In genomic region chr1:60620107-60620506, GRCh38 we compare ENCODE assay signal across 23 cellular contexts.
DNase-seq lines count a peak whose midpoint lies in the region; ATAC-seq and TF ChIP-seq lines count a peak whose summit lies in the region.
"Had no signal": no experiment of that assay in that cellular context is flagged by ENCODE, and none has a peak within 500 bp of the region (broad histone marks: within the 10 kb centered on the region; RNA-seq: fewer than 3 reads in every experiment).

No MANE protein-coding gene starts in this region.

- H3K27ac ChIP-seq in ascending aorta (peak overlapping the region; percentile 44 to 60), breast epithelium (no peak overlapping the region)
- H3K27ac ChIP-seq: KMS-11 had no signal

- no peaks in the 10 kb centered on the region for H3K27me3 ChIP-seq in ascending aorta
- no peaks in the 10 kb centered on the region for H3K27me3 ChIP-seq in breast epithelium

- DNase-seq in KG1 (lab: John Stamatoyannopoulos, UW) (peak; percentile 29), ascending aorta (ENCODE audit: low spot score in 2 of 2) (no peak), left cardiac atrium (peak; percentile 24), pulmonary artery endothelial cell (ENCODE audit: low read depth, low spot score) (peak; percentile 20), RKO (ENCODE audit: low spot score) (no peak), T-helper 17 cell (no peak), breast epithelium (ENCODE audit: low spot score in 2 of 2) (no peak)
- DNase-seq: ACHN, AML-193, DMS 273 treated with DMSO at 0.1 percent for 48 hours, GDM1, GOT3, NCI-H1092, NCI-H146, NCI-H2081 treated with DMSO at 0.1 percent for 48 hours, NCI-H510A, NCI-H774, SHP77 had no signal

- TF ChIP-seq POLR2A in breast epithelium (IDR thresholded peaks at IDR 0.05), result no peak

- H3K9me3 ChIP-seq in ascending aorta (no peaks in the 10 kb centered on the region), T-helper 17 cell (ENCODE audit: control insufficient read depth, low read length, poor library complexity, severe bottlenecking) (no peaks in the 10 kb centered on the region), breast epithelium (no peaks in the 10 kb centered on the region)

- no peak overlapping the region for H3K27ac Mint-ChIP-seq in T-helper 17 cell
- H3K27ac Mint-ChIP-seq: CD14-positive monocyte had no signal

- no peaks in the 10 kb centered on the region for H3K36me3 Mint-ChIP-seq in T-helper 17 cell (ENCODE audit: low read depth)
- H3K36me3 Mint-ChIP-seq: CD14-positive monocyte had no signal

- ATAC-seq in left cardiac atrium (no peak), T-helper 17 cell (no peak), GM21529 (IDR thresholded peaks at IDR 0.05; ENCODE audit: unreplicated experiment) (no peak)
- ATAC-seq: GM12878, Panc1 had no signal

- TF ChIP-seq CTCF in ascending aorta (IDR thresholded peaks at IDR 0.05) (no peak), breast epithelium (IDR thresholded peaks at IDR 0.05) (no peak)

- H3K27me3 Mint-ChIP-seq in T-helper 17 cell, result peaks cover 8% of the 10 kb centered on the region

- no peak overlapping the region for H3K4me3 Mint-ChIP-seq in T-helper 17 cell
- H3K4me3 Mint-ChIP-seq: CD14-positive monocyte had no signal

- no peaks in the 10 kb centered on the region for H3K36me3 ChIP-seq in ascending aorta
- no peaks in the 10 kb centered on the region for H3K36me3 ChIP-seq in breast epithelium

- H3K4me3 ChIP-seq in ascending aorta (no peak overlapping the region), breast epithelium (no peak overlapping the region)
- H3K4me3 ChIP-seq: GM12878 had no signal

- H3K4me1 Mint-ChIP-seq in T-helper 17 cell, result no peaks in the 10 kb centered on the region

- H3K4me1 ChIP-seq in ascending aorta (peaks cover 0 to 3% of the 10 kb centered on the region in 2 donors), breast epithelium (no peaks in the 10 kb centered on the region)

- intact Hi-C loops in ascending aorta (cut with DNase I) (no loop called here), left cardiac atrium (cut with DNase I) (no loop called here), breast epithelium (cut with DNase I; ENCODE audit: low total_unique reads) (no loop called here)

Comparison
In these comparisons a context has a peak if more than half of its experiments do, and no peak if none do; other contexts are left out.
1. DNase-seq: peak in KG1 (single experiment), left cardiac atrium (single experiment) and pulmonary artery endothelial cell (single experiment); none in ascending aorta (0 of 2), RKO (single experiment), T-helper 17 cell (0 of 3) and breast epithelium (0 of 2).
2. H3K27ac ChIP-seq: peak in ascending aorta (2 of 2); none in breast epithelium (0 of 2).